8 cellular contexts compared by ENCODE assay signal in the genomic region with DNA sequence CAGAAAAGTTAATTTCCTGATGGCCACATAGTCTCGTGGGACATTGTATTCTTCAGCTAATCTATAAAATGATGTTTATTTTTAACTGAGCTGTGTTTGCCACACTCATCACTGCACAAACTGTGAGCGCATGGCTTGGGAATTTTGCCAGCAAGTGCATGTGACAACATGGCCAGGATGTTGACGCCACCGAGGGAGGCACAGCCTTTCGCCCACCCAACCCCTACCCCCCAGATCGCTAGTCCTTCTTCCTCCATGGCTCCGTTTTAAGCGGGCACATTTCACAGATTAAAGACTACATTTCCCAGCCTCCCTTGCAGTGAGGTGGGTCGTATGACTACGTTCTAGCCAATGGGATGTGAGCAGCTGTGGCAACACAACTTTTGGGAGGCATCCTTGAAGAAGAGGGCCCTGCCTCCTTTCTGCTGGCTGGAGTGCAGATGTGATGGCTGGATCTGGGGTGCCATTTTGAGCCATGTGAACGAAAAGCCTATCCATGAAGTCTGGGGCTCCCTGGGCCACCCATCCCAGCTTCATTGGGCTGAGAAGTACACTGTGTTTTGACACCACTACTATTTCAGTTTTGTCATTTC. TPM values are rescaled to one million over a fixed set of nuclear protein-coding genes. Genes with fewer than 3 reads are reported as not detected.
DNase-seq lines count a peak whose midpoint lies in the region; ATAC-seq and TF ChIP-seq lines count a peak whose summit lies in the region.

No MANE protein-coding gene starts in this region.

- peaks cover 4% of the 10 kb centered on the region for H3K79me2 ChIP-seq in PC-9 (ENCODE audit: low read depth)

- H3F3A ChIP-seq in PC-9 (ENCODE audit: insufficient read depth, low read depth): peaks cover 23% of the 10 kb centered on the region

- peaks cover 17% of the 10 kb centered on the region for H3K27me3 Mint-ChIP-seq in neural crest cell (ENCODE audit: low read depth)

- H3K27ac ChIP-seq in PC-9 (no peak overlapping the region), WERI-Rb-1 (no peak overlapping the region)

- H4K20me1 ChIP-seq in PC-9 (ENCODE audit: insufficient read depth): peaks cover 5% of the 10 kb centered on the region

- CTCF ChIA-PET in PC-9 (lab: Charles Lee): no interaction called here

- H3K9me3 ChIP-seq in PC-9 (ENCODE audit: insufficient read depth, low read depth): no peaks in the 10 kb centered on the region
- no peaks in the 10 kb centered on the region for H3K9me3 ChIP-seq in WERI-Rb-1 (ENCODE audit: severe bottlenecking)

- H3K27me3 ChIP-seq in PC-9 (ENCODE audit: insufficient read depth, low read depth): no peaks in the 10 kb centered on the region
- peaks cover 2% of the 10 kb centered on the region for H3K27me3 ChIP-seq in WERI-Rb-1 (ENCODE audit: insufficient read depth, low read depth, severe bottlenecking)

- no peaks in the 10 kb centered on the region for H3K9me3 Mint-ChIP-seq in neural crest cell

- peak; percentile 38 for ATAC-seq in Right ventricle myocardium superior (ENCODE audit: poor library complexity)

- DNase-seq in Right ventricle myocardium superior (no peak), cardiac septum (ENCODE audit: low spot score) (no peak), PC-9 (peak; percentile 54 to 69), dermis microvascular lymphatic vessel endothelial cell (ENCODE audit: low read depth in 2 of 2) (peak; percentile 88 to 92), neural crest cell (ENCODE audit: low read depth, low spot score) (no peak), cortex of kidney (lab: John Stamatoyannopoulos, UW) (no peak), WERI-Rb-1 (no peak), NCI-H510A (lab: John Stamatoyannopoulos, UW) (no peak)

- H3K9me2 ChIP-seq in PC-9 (ENCODE audit: insufficient read depth): no peaks in the 10 kb centered on the region

- no TSS peak for BruUV-seq in PC-9 (replicated peaks; lab: Mats Ljungman, UMichigan)

- no peak for TF ChIP-seq CTCF in PC-9 (conservative IDR thresholded peaks at IDR 0.05)
- no peak for TF ChIP-seq CTCF in neural crest cell (conservative IDR thresholded peaks at IDR 0.05)
- no peak for TF ChIP-seq CTCF in WERI-Rb-1 (IDR thresholded peaks at IDR 0.05; ENCODE audit: low read depth, low read length)

- no peaks in the 10 kb centered on the region for H3K4me1 ChIP-seq in PC-9 (replicated peaks; ENCODE audit: insufficient read depth)

- H3K36me3 Mint-ChIP-seq in neural crest cell (ENCODE audit: low read depth): no peaks in the 10 kb centered on the region

- H3K4me2 ChIP-seq in PC-9: no peak overlapping the region; the same call in 1 of the 2 replicates

- H3K27ac Mint-ChIP-seq in neural crest cell (ENCODE audit: unreplicated experiment): no peak overlapping the region

- peak overlapping the region; percentile 81 for H3K4me3 Mint-ChIP-seq in neural crest cell

- intact Hi-C loops in Right ventricle myocardium superior (cut with DNase I): loop anchor here (10.0 kb wide), 2 partner anchors 151 to 231 kb away; a partner anchor contains a TSS
- intact Hi-C loops in cardiac septum (cut with DNase I): loop anchor here (2.0 kb wide), 1 partner anchor 113 kb away; no protein-coding TSS in a partner anchor
- intact Hi-C loops in PC-9 (cut with micrococcal nuclease; ENCODE audit: unreplicated experiment): loop anchor here (1.0 kb wide), 1 partner anchor 257 kb away; a partner anchor contains a TSS

- POLR2A ChIA-PET in PC-9 (lab: Charles Lee; ENCODE audit: unreplicated experiment): interaction anchor here (0.6 to 0.7 kb wide), 3 partner anchors 47 to 257 kb away, joined by 3 to 24 read pairs (median 4); a partner anchor contains a TSS

- H3K4me1 Mint-ChIP-seq in neural crest cell: peaks cover 25% of the 10 kb centered on the region

- H2AFZ ChIP-seq in PC-9: no peak overlapping the region

- no peaks in the 10 kb centered on the region for H3K36me3 ChIP-seq in PC-9 (ENCODE audit: low read depth)
- peaks cover 4% of the 10 kb centered on the region for H3K36me3 ChIP-seq in WERI-Rb-1

- H3K4me3 ChIP-seq in PC-9 (no peak overlapping the region), WERI-Rb-1 (ENCODE audit: low read depth, low read length) (no peak overlapping the region)

RNA-seq across cellular contexts. Expression of a gene that starts 7.9 kb away (rescaled TPM):
- total RNA-seq in Right ventricle myocardium superior (4.4 TPM), cardiac septum (11.7 TPM), PC-9 (2021) (20.6 and 25.8 TPM in 2 replicates), dermis microvascular lymphatic vessel endothelial cell (36.6 and 52.0 TPM in 2 replicates), neural crest cell (31.7 and 33.7 TPM in 2 replicates)

RNA-seq across cellular contexts. Expression of a gene that starts 16.7 kb away (rescaled TPM):
- total RNA-seq in Right ventricle myocardium superior: 16.6 TPM
- total RNA-seq in cardiac septum: 13.9 TPM
- total RNA-seq in PC-9 (2021): 48.9 and 59.9 TPM in 2 replicates
- total RNA-seq in dermis microvascular lymphatic vessel endothelial cell: 23.5 and 31.4 TPM in 2 replicates
- total RNA-seq in neural crest cell: 0.75 and 0.86 TPM in 2 replicates

RNA-seq across cellular contexts. Expression of a gene that starts 39.1 kb away (rescaled TPM):
- total RNA-seq in Right ventricle myocardium superior (39.9 TPM), cardiac septum (37.2 TPM), PC-9 (2021) (94.2 and 103 TPM in 2 replicates), dermis microvascular lymphatic vessel endothelial cell (55.4 and 56.7 TPM in 2 replicates), neural crest cell (76.7 and 79.0 TPM in 2 replicates)

RNA-seq across cellular contexts. Expression of a gene that starts 43.1 kb away (rescaled TPM):
- total RNA-seq in Right ventricle myocardium superior (1.3 TPM), cardiac septum (not detected), PC-9 (2021) (0.45 and 0.46 TPM in 2 replicates), dermis microvascular lymphatic vessel endothelial cell (not detected in 2 replicates), neural crest cell (0.26 TPM in 1 of 2 replicates, not detected in the other)

RNA-seq across cellular contexts. Expression of a gene that starts 53.1 kb away (rescaled TPM):
- total RNA-seq in Right ventricle myocardium superior: 515 TPM
- total RNA-seq in cardiac septum: 304 TPM
- 441 and 494 TPM in 2 replicates for total RNA-seq in PC-9 (2021)
- 127 and 144 TPM in 2 replicates for total RNA-seq in dermis microvascular lymphatic vessel endothelial cell
- 329 and 336 TPM in 2 replicates for total RNA-seq in neural crest cell

Comparison
In these comparisons a context has a peak if more than half of its experiments do, and no peak if none do; other contexts are left out.
1. DNase-seq: peak in PC-9 (2 of 2) and dermis microvascular lymphatic vessel endothelial cell (2 of 2); none in Right ventricle myocardium superior (single experiment), cardiac septum (single experiment), neural crest cell (single experiment), cortex of kidney (single experiment), WERI-Rb-1 (single experiment) and NCI-H510A (single experiment).